In the genomic region with DNA sequence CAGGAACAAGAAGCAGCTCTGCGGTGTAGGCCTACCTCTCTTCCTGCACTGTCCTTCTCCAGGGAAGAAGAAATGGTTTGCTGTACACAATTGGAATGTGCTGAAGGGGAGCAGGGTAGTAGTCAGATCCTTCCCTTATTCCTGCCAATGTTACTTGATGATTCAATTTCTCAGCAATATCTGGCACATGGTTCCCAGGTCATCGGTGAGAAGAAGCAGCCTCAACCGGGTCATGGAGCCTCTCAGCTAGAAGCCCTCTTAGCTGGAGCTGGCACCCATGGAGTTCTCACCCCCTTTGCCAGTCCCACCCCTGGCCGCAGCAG, we compare ENCODE assay signal across 33 cellular contexts. TPM values are rescaled to one million over a fixed set of nuclear protein-coding genes. Genes with fewer than 3 reads are reported as not detected.
DNase-seq lines count a peak whose midpoint lies in the region; ATAC-seq and TF ChIP-seq lines count a peak whose summit lies in the region.
"Had no signal": no experiment of that assay in that cellular context is flagged by ENCODE, and none has a peak within 500 bp of the region (broad histone marks: within the 10 kb centered on the region; RNA-seq: fewer than 3 reads in every experiment).

No MANE protein-coding gene starts in this region.

- no peaks in the 10 kb centered on the region for H3K9me3 ChIP-seq in A673 (ENCODE audit: low read depth, low read length, poor library complexity, severe bottlenecking)
- no peaks in the 10 kb centered on the region for H3K9me3 ChIP-seq in DND-41 (ENCODE audit: insufficient read depth, low read length, severe bottlenecking)
- H3K9me3 ChIP-seq in Caco-2: no peaks in the 10 kb centered on the region
- H3K9me3 ChIP-seq: A549, Peyer's patch, vagina had no signal

- BruUV-seq in A673 (replicated peaks; lab: Mats Ljungman, UMichigan) (no TSS peak), Caco-2 (replicated peaks; lab: Mats Ljungman, UMichigan) (no TSS peak)

- no peaks in the 10 kb centered on the region for H3K79me2 ChIP-seq in DND-41 (ENCODE audit: insufficient read depth, low read length)

- H3K4me3 Mint-ChIP-seq in chondrocyte (ENCODE audit: unreplicated experiment): no peak overlapping the region
- no peak overlapping the region for H3K4me3 Mint-ChIP-seq in mesothelial cell of epicardium
- no peak overlapping the region for H3K4me3 Mint-ChIP-seq in activated CD4-positive, alpha-beta T cell treated with anti-CD3 and anti-CD28 coated beads for 36 hours
- H3K4me3 Mint-ChIP-seq in Caco-2 (ENCODE audit: unreplicated experiment): no peak overlapping the region
- H3K4me3 Mint-ChIP-seq: activated naive CD8-positive, alpha-beta T cell treated with anti-CD3 and anti-CD28 coated beads, Interleukin-2, amount 10 ng/mL, durations not matched to agents 7 days and 5 days; activated T-cell treated with anti-CD3 and anti-CD28 coated beads, Interleukin-2, amount 50 U/mL, for 24 hours; effector memory CD8-positive, alpha-beta T cell; naive thymus-derived CD4-positive, alpha-beta T cell; stimulated activated naive CD8-positive, alpha-beta T cell treated with anti-CD3 and anti-CD28 coated beads, Interleukin-15, Interleukin-2, amounts not matched to agents 100 ng/mL and 50 ng/mL, for 24 hours had no signal

- peaks cover 58% of the 10 kb centered on the region for H3K4me1 Mint-ChIP-seq in chondrocyte (ENCODE audit: low read depth)
- peaks cover 45% of the 10 kb centered on the region for H3K4me1 Mint-ChIP-seq in mesothelial cell of epicardium
- peaks cover 14% of the 10 kb centered on the region for H3K4me1 Mint-ChIP-seq in activated CD4-positive, alpha-beta T cell treated with anti-CD3 and anti-CD28 coated beads for 36 hours
- H3K4me1 Mint-ChIP-seq in Caco-2 (ENCODE audit: low read depth, unreplicated experiment): peaks cover 15% of the 10 kb centered on the region
- H3K4me1 Mint-ChIP-seq: activated naive CD8-positive, alpha-beta T cell treated with anti-CD3 and anti-CD28 coated beads, Interleukin-2, amount 10 ng/mL, durations not matched to agents 7 days and 5 days had no signal

- H3K36me3 Mint-ChIP-seq in chondrocyte (ENCODE audit: low read depth) (peaks cover 2% of the 10 kb centered on the region), mesothelial cell of epicardium (no peaks in the 10 kb centered on the region), Caco-2 (ENCODE audit: insufficient read depth, unreplicated experiment) (no peaks in the 10 kb centered on the region)
- no peaks in the 10 kb centered on the region for H3K36me3 Mint-ChIP-seq in activated CD4-positive, alpha-beta T cell treated with anti-CD3 and anti-CD28 coated beads for 36 hours (ENCODE audit: low read depth)
- H3K36me3 Mint-ChIP-seq: activated naive CD8-positive, alpha-beta T cell treated with anti-CD3 and anti-CD28 coated beads, Interleukin-2, amount 10 ng/mL, durations not matched to agents 7 days and 5 days had no signal

- H3K4me1 ChIP-seq in A673 (ENCODE audit: insufficient read depth, low read length, poor library complexity, severe bottlenecking): peaks cover 50% of the 10 kb centered on the region
- peaks cover 53% of the 10 kb centered on the region for H3K4me1 ChIP-seq in DND-41 (ENCODE audit: insufficient read depth, low read length)
- H3K4me1 ChIP-seq in Caco-2: peaks cover 21% of the 10 kb centered on the region
- H3K4me1 ChIP-seq: Peyer's patch had no signal

- 0 out of 2 replicates have a peak overlapping the region, but pooled peaks have one; percentile 2 for H3K9ac ChIP-seq in DND-41 (ENCODE audit: low read depth, low read length)

- H3K27me3 Mint-ChIP-seq in chondrocyte (ENCODE audit: low read depth) (no peaks in the 10 kb centered on the region), mesothelial cell of epicardium (ENCODE audit: low read depth) (no peaks in the 10 kb centered on the region), Caco-2 (ENCODE audit: insufficient read depth, unreplicated experiment) (no peaks in the 10 kb centered on the region)
- H3K27me3 Mint-ChIP-seq in activated CD4-positive, alpha-beta T cell treated with anti-CD3 and anti-CD28 coated beads for 36 hours: peaks cover 3% of the 10 kb centered on the region
- H3K27me3 Mint-ChIP-seq: stimulated activated naive CD8-positive, alpha-beta T cell treated with anti-CD3 and anti-CD28 coated beads, Interleukin-15, Interleukin-2, amounts not matched to agents 100 ng/mL and 50 ng/mL, for 24 hours had no signal

- POLR2A ChIA-PET in A673 (lab: Charles Lee; ENCODE audit: low non-redundant PET) (no interaction called here), Caco-2 (lab: Charles Lee) (no interaction called here)
- POLR2A ChIA-PET in activated CD4-positive, alpha-beta T cell treated with anti-CD3 and anti-CD28 coated beads for 36 hours (lab: Charles Lee): no interaction called here

- H3K27ac ChIP-seq in A673 (ENCODE audit: low read depth, low read length, poor library complexity, severe bottlenecking) (peak overlapping the region; percentile 39), DND-41 (ENCODE audit: low read length) (peak overlapping the region; percentile 59)
- H3K27ac ChIP-seq: A549, Peyer's patch, vagina had no signal

- no peaks in the 10 kb centered on the region for H3K36me3 ChIP-seq in A673 (ENCODE audit: insufficient read depth, low read length, poor library complexity, severe bottlenecking)
- H3K36me3 ChIP-seq in DND-41 (ENCODE audit: insufficient read depth, low read length): no peaks in the 10 kb centered on the region
- no peaks in the 10 kb centered on the region for H3K36me3 ChIP-seq in Caco-2 (ENCODE audit: control insufficient read depth, insufficient read depth, low read length)
- H3K36me3 ChIP-seq: Peyer's patch, vagina had no signal

- no peak for DNase-seq in A673 (ENCODE audit: low spot score)
- no peak for DNase-seq in DND-41
- no peak for DNase-seq in chondrocyte (ENCODE audit: low spot score)
- DNase-seq in mesothelial cell of epicardium (ENCODE audit: low spot score in 2 of 2, unreplicated experiment in 2 of 2): no peak
- DNase-seq in activated CD4-positive, alpha-beta T cell treated with anti-CD3 and anti-CD28 coated beads for 36 hours: no peak
- DNase-seq in NCI-H2227 (lab: John Stamatoyannopoulos, UW; ENCODE audit: unreplicated experiment): no peak
- no peak for DNase-seq in DMS79 treated with DMSO at 0.1 percent for 48 hours (lab: John Stamatoyannopoulos, UW)
- DNase-seq in Caco-2: no peak
- DNase-seq: activated CD4-positive, alpha-beta T cell treated with anti-CD3 and anti-CD28 coated beads, Interleukin-2, amount 50 U/mL, for 1 hour; activated gamma-delta T cell treated with Interleukin-2 at 50 U/mL for 16 hours; activated naive CD8-positive, alpha-beta T cell treated with anti-CD3 and anti-CD28 coated beads, Interleukin-2, amount 10 ng/mL, durations not matched to agents 7 days and 5 days; activated T-cell treated with anti-CD3 and anti-CD28 coated beads, Interleukin-2, amount 50 U/mL, for 24 hours; aorta; C1 segment of cervical spinal cord; DMS53; effector memory CD8-positive, alpha-beta T cell; GDM1; GOT3; islet precursor cell; Karpas-422; midbrain; naive thymus-derived CD4-positive, alpha-beta T cell; NCI-H1436; NCI-H446; NCI-H748 treated with DMSO at 0.1 percent for 48 hours; Peyer's patch; SIG-M5 had no signal

- intact Hi-C loops in A673 (cut with micrococcal nuclease; ENCODE audit: unreplicated experiment) (no loop called here), Caco-2 (cut with micrococcal nuclease; ENCODE audit: unreplicated experiment) (no loop called here)
- intact Hi-C loops in activated CD4-positive, alpha-beta T cell treated with anti-CD3 and anti-CD28 coated beads for 36 hours (cut with DNase I, micrococcal nuclease): no loop called here

- TF ChIP-seq CTCF in A673 (conservative IDR thresholded peaks at IDR 0.05; ENCODE audit: low read depth, low read length) (no peak), DND-41 (IDR thresholded peaks at IDR 0.05; ENCODE audit: borderline replicate concordance, extremely low read depth, low read length, poor library complexity, severe bottlenecking) (no peak), chondrocyte (IDR thresholded peaks at IDR 0.05) (no peak), mesothelial cell of epicardium (IDR thresholded peaks at IDR 0.05; ENCODE audit: unreplicated experiment) (no peak), Caco-2 (IDR thresholded peaks at IDR 0.05; ENCODE audit: insufficient read depth in 1 of 2, low read depth in 1 of 2, low read length in 1 of 2, severe bottlenecking in 1 of 2, unreplicated experiment in 1 of 2) (no peak)

- peaks cover under 1% of the 10 kb centered on the region for H3K9me3 Mint-ChIP-seq in chondrocyte (ENCODE audit: low read depth)
- peaks cover 9% of the 10 kb centered on the region for H3K9me3 Mint-ChIP-seq in mesothelial cell of epicardium
- no peaks in the 10 kb centered on the region for H3K9me3 Mint-ChIP-seq in activated CD4-positive, alpha-beta T cell treated with anti-CD3 and anti-CD28 coated beads for 36 hours (ENCODE audit: low read depth)
- H3K9me3 Mint-ChIP-seq in Caco-2 (ENCODE audit: unreplicated experiment): peaks cover 12% of the 10 kb centered on the region
- H3K9me3 Mint-ChIP-seq: activated naive CD8-positive, alpha-beta T cell treated with anti-CD3 and anti-CD28 coated beads, Interleukin-2, amount 10 ng/mL, durations not matched to agents 7 days and 5 days; activated T-cell treated with anti-CD3 and anti-CD28 coated beads, Interleukin-2, amount 50 U/mL, for 24 hours; stimulated activated naive CD8-positive, alpha-beta T cell treated with anti-CD3 and anti-CD28 coated beads, Interleukin-15, Interleukin-2, amounts not matched to agents 100 ng/mL and 50 ng/mL, for 24 hours had no signal

- ATAC-seq in DND-41 (ENCODE audit: insufficient read depth, low read depth): no peak; the same call in 2 of the 3 replicates
- no peak for ATAC-seq in activated CD4-positive, alpha-beta T cell treated with anti-CD3 and anti-CD28 coated beads for 36 hours
- ATAC-seq: A549; effector memory CD8-positive, alpha-beta T cell; HepG2; naive thymus-derived CD4-positive, alpha-beta T cell had no signal

- H4K20me1 ChIP-seq in DND-41 (ENCODE audit: insufficient read depth, low read length): no peaks in the 10 kb centered on the region

- H2AFZ ChIP-seq in DND-41 (ENCODE audit: low read depth, low read length): peak overlapping the region; percentile 47

- H3K4me3 ChIP-seq in A673 (ENCODE audit: low read depth, low read length, poor library complexity, severe bottlenecking) (no peak overlapping the region), DND-41 (ENCODE audit: low read depth in 1 of 2, low read length in 2 of 2) (no peak overlapping the region), Caco-2 (ENCODE audit: low read depth, low read length) (no peak overlapping the region)
- H3K4me3 ChIP-seq: A549, Peyer's patch, vagina had no signal

- H3K4me2 ChIP-seq in DND-41 (ENCODE audit: insufficient read depth, low read length): no peak overlapping the region
- H3K4me2 ChIP-seq: A549 had no signal

- no peaks in the 10 kb centered on the region for H3K27me3 ChIP-seq in A673 (replicated peaks; ENCODE audit: insufficient read depth, low read depth, low read length, poor library complexity)
- H3K27me3 ChIP-seq in DND-41 (ENCODE audit: insufficient read depth, low read length, poor library complexity): no peaks in the 10 kb centered on the region
- H3K27me3 ChIP-seq in Caco-2 (replicated peaks; ENCODE audit: control insufficient read depth, insufficient read depth, low read length): no peaks in the 10 kb centered on the region
- H3K27me3 ChIP-seq: Peyer's patch, vagina had no signal

- CTCF ChIA-PET in A673 (lab: Charles Lee): no interaction called here
- CTCF ChIA-PET in activated CD4-positive, alpha-beta T cell treated with anti-CD3 and anti-CD28 coated beads for 36 hours (lab: Charles Lee): interaction anchor here (1.2 kb wide), 1 partner anchor 148 kb away, joined by 4 read pairs; no protein-coding TSS in a partner anchor
- CTCF ChIA-PET in Caco-2 (lab: Charles Lee): no interaction called here

- H3K27ac Mint-ChIP-seq in chondrocyte (ENCODE audit: unreplicated experiment) (peak overlapping the region; percentile 25), mesothelial cell of epicardium (peak overlapping the region; percentile 75), Caco-2 (ENCODE audit: unreplicated experiment) (no peak overlapping the region)
- H3K27ac Mint-ChIP-seq in activated CD4-positive, alpha-beta T cell treated with anti-CD3 and anti-CD28 coated beads for 36 hours: no peak overlapping the region
- H3K27ac Mint-ChIP-seq: activated naive CD8-positive, alpha-beta T cell treated with anti-CD3 and anti-CD28 coated beads, Interleukin-2, amount 10 ng/mL, durations not matched to agents 7 days and 5 days; activated T-cell treated with anti-CD3 and anti-CD28 coated beads, Interleukin-2, amount 50 U/mL, for 24 hours; effector memory CD8-positive, alpha-beta T cell; naive thymus-derived CD4-positive, alpha-beta T cell; stimulated activated naive CD8-positive, alpha-beta T cell treated with anti-CD3 and anti-CD28 coated beads, Interleukin-15, Interleukin-2, amounts not matched to agents 100 ng/mL and 50 ng/mL, for 24 hours had no signal

RNA-seq across cellular contexts. Expression of a gene that starts 36.9 kb away (rescaled TPM):
- total RNA-seq in A673 (2021) (not detected in 2 replicates), chondrocyte (0.10 TPM in 1 of 3 replicates, not detected in the others), mesothelial cell of epicardium (0.07 TPM in 2 of 3 replicates, not detected in the other), Caco-2 (2022) (not detected in 2 replicates)
- total RNA-seq in activated CD4-positive, alpha-beta T cell treated with anti-CD3 and anti-CD28 coated beads for 36 hours: not detected
- total RNA-seq: activated naive CD8-positive, alpha-beta T cell treated with anti-CD3 and anti-CD28 coated beads, Interleukin-2, amount 10 ng/mL, durations not matched to agents 7 days and 5 days; aorta; HepG2; liver; naive thymus-derived CD4-positive, alpha-beta T cell; Peyer's patch; skeletal muscle tissue; vagina had no signal

Comparison
In these comparisons a context has a peak if more than half of its experiments do, and no peak if none do; other contexts are left out.
1. H3K27ac Mint-ChIP-seq: peak in chondrocyte (single experiment) and mesothelial cell of epicardium (single experiment); none in activated CD4-positive, alpha-beta T cell treated with anti-CD3 and anti-CD28 coated beads for 36 hours (single experiment) and Caco-2 (single experiment).